ENCODE assay signal across 8 cellular contexts in the genomic region with DNA sequence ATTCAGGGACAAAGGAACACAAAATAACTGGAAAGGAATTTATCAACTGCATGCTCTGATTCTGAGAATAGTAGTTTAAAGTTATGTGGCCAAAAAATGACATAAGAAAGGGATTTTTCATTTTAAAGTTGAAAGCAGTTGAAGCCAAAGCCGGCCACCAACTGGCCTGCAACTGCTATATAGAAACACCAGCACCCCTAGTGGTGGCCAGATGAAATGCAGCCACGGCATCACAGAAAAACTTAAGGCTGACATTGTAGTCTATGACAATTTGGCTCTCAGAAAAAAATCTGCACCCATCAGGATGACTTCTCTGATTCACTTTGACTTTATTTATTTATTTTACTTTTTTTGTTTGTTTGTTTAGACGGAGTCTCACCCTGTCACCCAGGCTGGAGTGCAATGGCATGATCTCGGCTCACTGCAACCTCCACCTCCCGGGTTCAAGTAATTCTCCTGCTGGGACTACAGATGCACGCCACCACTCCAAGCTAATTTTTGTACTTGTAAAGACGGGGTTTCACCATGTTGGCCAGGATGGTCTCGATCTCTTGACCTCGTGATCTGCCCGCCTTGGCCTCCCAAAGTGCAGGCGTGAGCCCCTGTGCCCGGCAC. TPM values are rescaled to one million over a fixed set of nuclear protein-coding genes. Genes with fewer than 3 reads are reported as not detected.
DNase-seq lines count a peak whose midpoint lies in the region; ATAC-seq and TF ChIP-seq lines count a peak whose summit lies in the region.

No MANE protein-coding gene starts in this region.

- H3K9me3 ChIP-seq in AG04450 (ENCODE audit: control insufficient read depth, insufficient read depth, low read length) (no peaks in the 10 kb centered on the region), lower lobe of right lung (no peaks in the 10 kb centered on the region)

- H3K36me3 ChIP-seq in lower lobe of right lung: no peaks in the 10 kb centered on the region

- no peak overlapping the region for H3K4me3 Mint-ChIP-seq in activated CD4-positive, alpha-beta T cell treated with anti-CD3 and anti-CD28 coated beads, Interleukin-2, amount 10 ng/mL, durations not matched to agents 24 days and 14 days

- TF ChIP-seq CTCF in AG04450 (IDR thresholded peaks at IDR 0.05; ENCODE audit: low read depth, low read length) (peak; percentile 98), lower lobe of right lung (IDR thresholded peaks at IDR 0.05) (peak; percentile 98)

- POLR2A ChIA-PET in AG04450 (lab: Yijun Ruan, JAX): no interaction called here

- CTCF ChIA-PET in AG04450 (lab: Charles Lee): interaction anchor here (0.6 to 1.5 kb wide), 14 partner anchors 10 to 1180 kb away, joined by 3 to 9 read pairs (median 4); no protein-coding TSS in a partner anchor

- H3K4me3 ChIP-seq in AG04450 (ENCODE audit: low read depth, low read length): no peak overlapping the region
- H3K4me3 ChIP-seq in lower lobe of right lung: no peak overlapping the region

- H3K27ac ChIP-seq in AG04450 (ENCODE audit: low read depth, low read length): no peak overlapping the region
- no peak overlapping the region for H3K27ac ChIP-seq in lower lobe of right lung

- no peak overlapping the region for H3K27ac Mint-ChIP-seq in activated CD4-positive, alpha-beta T cell treated with anti-CD3 and anti-CD28 coated beads, Interleukin-2, amount 10 ng/mL, durations not matched to agents 24 days and 14 days

- peaks cover 2% of the 10 kb centered on the region for H3K4me1 Mint-ChIP-seq in activated CD4-positive, alpha-beta T cell treated with anti-CD3 and anti-CD28 coated beads, Interleukin-2, amount 10 ng/mL, durations not matched to agents 24 days and 14 days

- no peaks in the 10 kb centered on the region for H3K4me1 ChIP-seq in lower lobe of right lung

- ATAC-seq in GM18499 (IDR thresholded peaks at IDR 0.05; ENCODE audit: insufficient read depth, unreplicated experiment) (peak; percentile 70), HG03045 (IDR thresholded peaks at IDR 0.05; ENCODE audit: unreplicated experiment) (peak; percentile 77), lower lobe of right lung (peak; percentile 82 to 83)

- intact Hi-C loops in activated CD4-positive, alpha-beta T cell treated with anti-CD3 and anti-CD28 coated beads, Interleukin-2, amount 10 ng/mL, durations not matched to agents 24 days and 14 days (cut with micrococcal nuclease): loop anchor here (1.0 to 2.0 kb wide), 3 partner anchors 41 to 59 kb away; a partner anchor contains a TSS
- intact Hi-C loops in lower lobe of right lung (cut with DNase I): no loop called here

- H3K36me3 Mint-ChIP-seq in activated CD4-positive, alpha-beta T cell treated with anti-CD3 and anti-CD28 coated beads, Interleukin-2, amount 10 ng/mL, durations not matched to agents 24 days and 14 days (ENCODE audit: low read depth): peaks cover 38% of the 10 kb centered on the region

- DNase-seq in AG04450 (ENCODE audit: low read depth, low spot score): peak; percentile 39
- peak; percentile 44 for DNase-seq in NCI-H345 (lab: John Stamatoyannopoulos, UW)
- DNase-seq in activated CD4-positive, alpha-beta T cell treated with anti-CD3 and anti-CD28 coated beads, Interleukin-2, amount 10 ng/mL, durations not matched to agents 24 days and 14 days: peak; percentile 88
- peak; percentile 82 for DNase-seq in dermis blood vessel endothelial cell
- peak; percentile 75 for DNase-seq in lower lobe of right lung
- peak; percentile 20 for DNase-seq in stimulated activated CD8-positive, alpha-beta memory T cell treated with anti-CD3 and anti-CD28 coated beads, Interleukin-15, amount 100 ng/mL, for 24 hours (ENCODE audit: low read depth)

- H3K27me3 Mint-ChIP-seq in activated CD4-positive, alpha-beta T cell treated with anti-CD3 and anti-CD28 coated beads, Interleukin-2, amount 10 ng/mL, durations not matched to agents 24 days and 14 days: no peaks in the 10 kb centered on the region

- H3K27me3 ChIP-seq in AG04450 (ENCODE audit: control insufficient read depth, insufficient read depth, low read length) (no peaks in the 10 kb centered on the region), lower lobe of right lung (ENCODE audit: low read depth) (no peaks in the 10 kb centered on the region)

- H3K9me3 Mint-ChIP-seq in activated CD4-positive, alpha-beta T cell treated with anti-CD3 and anti-CD28 coated beads, Interleukin-2, amount 10 ng/mL, durations not matched to agents 24 days and 14 days: no peaks in the 10 kb centered on the region

RNA-seq across cellular contexts. Expression of a gene that starts 59.2 kb away (rescaled TPM):
- polyA plus RNA-seq in AG04450 (2011; rRNA removed): 8.6 and 9.9 TPM in 2 replicates
- polyA minus RNA-seq in AG04450 (2011; rRNA and poly(A)+ RNA removed): 10.3 and 11.0 TPM in 2 replicates
- 31.9 and 35.1 TPM in 2 replicates for total RNA-seq in activated CD4-positive, alpha-beta T cell treated with anti-CD3 and anti-CD28 coated beads, Interleukin-2, amount 10 ng/mL, durations not matched to agents 24 days and 14 days
- total RNA-seq in dermis blood vessel endothelial cell (58.5 and 74.1 TPM in 2 replicates), lower lobe of right lung (3.9 TPM)

Comparison
In these comparisons a context has a peak if more than half of its experiments do, and no peak if none do; other contexts are left out.
1. DNase-seq: peak in every context shown above with its lines; median percentile 88 in activated CD4-positive, alpha-beta T cell treated with anti-CD3 and anti-CD28 coated beads, Interleukin-2, amount 10 ng/mL, durations not matched to agents 24 days and 14 days; 82 in dermis blood vessel endothelial cell; 75 in lower lobe of right lung; 44 in NCI-H345; 39 in AG04450; 20 in stimulated activated CD8-positive, alpha-beta memory T cell treated with anti-CD3 and anti-CD28 coated beads, Interleukin-15, amount 100 ng/mL, for 24 hours.